Comparison of ENCODE assay signal across 23 cellular contexts in genomic region chr1:23596382-23597358, GRCh38. TPM values are rescaled to one million over a fixed set of nuclear protein-coding genes. Genes with fewer than 3 reads are reported as not detected.
DNase-seq lines count a peak whose midpoint lies in the region; ATAC-seq, FAIRE-seq and TF ChIP-seq lines count a peak whose summit lies in the region.
"Had no signal": no experiment of that assay in that cellular context is flagged by ENCODE, and none has a peak within 500 bp of the region (broad histone marks: within the 10 kb centered on the region; RNA-seq: fewer than 3 reads in every experiment).

No MANE protein-coding gene starts in this region.

- peak; percentile 37 for TF ChIP-seq CTCF in HepG2 (CRISPR knock-in tag; IDR thresholded peaks at IDR 0.05)
- TF ChIP-seq CTCF in right lobe of liver (IDR thresholded peaks at IDR 0.05) = no peak
- no peak for TF ChIP-seq CTCF in type B pancreatic cell (conservative IDR thresholded peaks at IDR 0.05)

- no peaks in the 10 kb centered on the region for H3K9me3 Mint-ChIP-seq in type B pancreatic cell
- H3K9me3 Mint-ChIP-seq: activated T-helper 17 cell treated with anti-CD3 and anti-CD28 coated beads, Interleukin-2, amount 50 U/mL, for 72 hours had no signal

- DNase-seq in HepG2 (ENCODE audit: low spot score) (no peak), right lobe of liver (no peak), T-helper 17 cell (no peak), type B pancreatic cell (ENCODE audit: extremely low spot score, unreplicated experiment) (no peak), HT-29 (ENCODE audit: low spot score) (no peak), SHP77 (lab: John Stamatoyannopoulos, UW) (no peak), cortex of kidney (lab: John Stamatoyannopoulos, UW) (no peak)
- DNase-seq: activated CD8-positive, alpha-beta memory T cell treated with anti-CD3 and anti-CD28 coated beads for 24 hours; aorta; Caco-2; H7; left ventricle myocardium superior; NCI-H1048; Peyer's patch; stomach had no signal

- no TSS peak for BruUV-seq in HepG2 (replicated peaks; lab: Mats Ljungman, UMichigan)

- peak overlapping the region; percentile 31 for H3K4me3 Mint-ChIP-seq in T-helper 17 cell
- H3K4me3 Mint-ChIP-seq in type B pancreatic cell = no peak overlapping the region

- H3K27me3 Mint-ChIP-seq in T-helper 17 cell = no peaks in the 10 kb centered on the region
- H3K27me3 Mint-ChIP-seq in type B pancreatic cell = no peaks in the 10 kb centered on the region
- H3K27me3 Mint-ChIP-seq: activated T-helper 17 cell treated with anti-CD3 and anti-CD28 coated beads, Interleukin-2, amount 50 U/mL, for 72 hours had no signal

- ATAC-seq in HepG2 (no peak), right lobe of liver (no peak), T-helper 17 cell (no peak)
- ATAC-seq: activated T-helper 17 cell treated with anti-CD3 and anti-CD28 coated beads, Interleukin-2, amount 50 U/mL, for 72 hours; left ventricle myocardium superior had no signal

- TF ChIP-seq EP300 in HepG2 (IDR thresholded peaks at IDR 0.05; ENCODE audit: low read depth in 2 of 2, low read length in 2 of 2) = no peak
- TF ChIP-seq EP300 in HepG2 (CRISPR knock-in tag; IDR thresholded peaks at IDR 0.05; ENCODE audit: borderline replicate concordance) = no peak

- H3K4me1 Mint-ChIP-seq in T-helper 17 cell (peaks cover 48% of the 10 kb centered on the region), type B pancreatic cell (ENCODE audit: unreplicated experiment) (peaks cover 65% of the 10 kb centered on the region)

- POLR2A ChIA-PET in HepG2 (lab: Yijun Ruan, JAX) = interaction anchor here (2.2 kb wide), 1 partner anchor 42 kb away, joined by 7 read pairs; no protein-coding TSS in a partner anchor

- H3K27ac Mint-ChIP-seq in T-helper 17 cell (peak overlapping the region; percentile 79), type B pancreatic cell (peak overlapping the region; percentile 24)

- H3K27ac ChIP-seq in HepG2 (ENCODE audit: extremely low read length, insufficient read depth, low read length) (no peak overlapping the region), right lobe of liver (no peak overlapping the region), iPS-20b (ENCODE audit: low read length) (peak overlapping the region; percentile 95)
- H3K27ac ChIP-seq: stomach had no signal

- H3K36me3 ChIP-seq in HepG2 (replicated peaks in 1 of 2; ENCODE audit: control insufficient read depth in 1 of 2, insufficient read depth in 2 of 2, low read length in 2 of 2) (no peaks in the 10 kb centered on the region), right lobe of liver (no peaks in the 10 kb centered on the region), iPS-20b (ENCODE audit: insufficient read depth, low read depth, low read length) (no peaks in the 10 kb centered on the region)
- H3K36me3 ChIP-seq: Peyer's patch, stomach had no signal

- no peaks in the 10 kb centered on the region for H3K79me2 ChIP-seq in HepG2 (ENCODE audit: insufficient read depth, low read length)

- H4K20me1 ChIP-seq in HepG2 (ENCODE audit: insufficient read depth, low read length) = no peaks in the 10 kb centered on the region

- intact Hi-C loops in HepG2 (cut with micrococcal nuclease; ENCODE audit: unreplicated experiment) = no loop called here
- intact Hi-C loops in right lobe of liver (cut with DNase I) = no loop called here

- H2AFZ ChIP-seq in HepG2 (ENCODE audit: low read length) = no peak overlapping the region

- H3K4me3 ChIP-seq in HepG2 (replicated peaks in 1 of 3; ENCODE audit: insufficient read depth in 1 of 3, low read depth in 2 of 3, low read length in 3 of 3) (no peak overlapping the region), right lobe of liver (no peak overlapping the region), iPS-20b (ENCODE audit: low read length) (no peak overlapping the region)
- H3K4me3 ChIP-seq: Peyer's patch, stomach had no signal

- no peak for TF ChIP-seq RAD21 in HepG2 (CRISPR knock-in tag; IDR thresholded peaks at IDR 0.05)

- H3K9ac ChIP-seq in HepG2 (ENCODE audit: insufficient read depth, low read depth, low read length) (no peak overlapping the region), iPS-20b (ENCODE audit: low read depth, low read length) (peak overlapping the region; percentile 36; the same call in 1 of the 2 replicates)

- H3K4me2 ChIP-seq in HepG2 (ENCODE audit: low read depth, low read length) = peak overlapping the region; percentile 10

- no peaks in the 10 kb centered on the region for H3K9me3 ChIP-seq in HepG2 (ENCODE audit: low read length)
- H3K9me3 ChIP-seq in right lobe of liver = no peaks in the 10 kb centered on the region
- no peaks in the 10 kb centered on the region for H3K9me3 ChIP-seq in T-helper 17 cell (ENCODE audit: control insufficient read depth, low read length, poor library complexity, severe bottlenecking)
- no peaks in the 10 kb centered on the region for H3K9me3 ChIP-seq in iPS-20b (ENCODE audit: insufficient read depth, low read depth, low read length)
- H3K9me3 ChIP-seq: Caco-2, Peyer's patch, stomach had no signal

- FAIRE-seq in HepG2 (lab: Jason Lieb, UNC) = no peak
- FAIRE-seq: A204.1, endothelial cell of umbilical vein, frontal cortex, G401.6, GM12892, urothelium cell line had no signal

- 64% methylated on average over 10 of the region's 10 CpGs for WGBS in HepG2 (ENCODE audit: low lambda C conversion rate)
- 60% methylated on average over 7 of the region's 10 CpGs for WGBS in right lobe of liver (ENCODE audit: insufficient coverage, low coverage, low lambda C conversion rate, missing lambda C conversion rate)

- in situ Hi-C loops in HepG2 (cut with HindIII; ENCODE audit: extremely low pct_ligation_motif_present, low pct_unique_long_range_greater_than_20kb) = no loop called here

- no peak for TF ChIP-seq POLR2A in HepG2 (IDR thresholded peaks at IDR 0.05; ENCODE audit: insufficient read depth in 1 of 2, low read depth in 2 of 2, low read length in 2 of 2)
- TF ChIP-seq POLR2A in right lobe of liver (IDR thresholded peaks at IDR 0.05) = no peak

- CTCF ChIA-PET in HepG2 (lab: Yijun Ruan, JAX; ENCODE audit: low intra/inter-chr PET ratio, low total read pairs) = no interaction called here

- peaks cover 81% of the 10 kb centered on the region for H3K4me1 ChIP-seq in HepG2 (ENCODE audit: insufficient read depth, low read length)
- H3K4me1 ChIP-seq in right lobe of liver = no peaks in the 10 kb centered on the region
- H3K4me1 ChIP-seq in iPS-20b (ENCODE audit: insufficient read depth, low read length) = peaks cover 30% of the 10 kb centered on the region

- peaks cover under 1 to 3% of the 10 kb centered on the region in 2 experiments; a peak in 2 of 5 replicates for H3K27me3 ChIP-seq in HepG2 (ENCODE audit: control insufficient read depth in 1 of 2, insufficient read depth in 2 of 2, low read length in 2 of 2)
- no peaks in the 10 kb centered on the region for H3K27me3 ChIP-seq in right lobe of liver
- H3K27me3 ChIP-seq in iPS-20b (ENCODE audit: insufficient read depth, low read length) = no peaks in the 10 kb centered on the region
- H3K27me3 ChIP-seq: Peyer's patch, stomach had no signal

- H3K36me3 Mint-ChIP-seq in T-helper 17 cell (ENCODE audit: low read depth) (no peaks in the 10 kb centered on the region), type B pancreatic cell (no peaks in the 10 kb centered on the region)

TF ChIP-seq in HepG2, 621 proteins besides CTCF, POLR2A, EP300 and RAD21 (continues in another document):
- TF ChIP-seq NR2F6 (IDR thresholded peaks at IDR 0.05) = peak; percentile 27; the same call in 1 of the 2 replicates
- TF ChIP-seq NR2F6 (CRISPR knock-in tag; IDR thresholded peaks at IDR 0.05) = no peak
- no peak for TF ChIP-seq ZNF12 (CRISPR knock-in tag; IDR thresholded peaks at IDR 0.05)
- no peak for TF ChIP-seq ZBTB8A (CRISPR knock-in tag; IDR thresholded peaks at IDR 0.05; ENCODE audit: borderline replicate concordance, low read depth)
- no peak for TF ChIP-seq ZNF296 (CRISPR knock-in tag; conservative IDR thresholded peaks at IDR 0.05)
- no peak for TF ChIP-seq ZNF558 (CRISPR knock-in tag; IDR thresholded peaks at IDR 0.05; ENCODE audit: borderline replicate concordance)
- no peak for TF ChIP-seq ZNF616 (CRISPR knock-in tag; IDR thresholded peaks at IDR 0.05; ENCODE audit: low read depth)
- TF ChIP-seq ZNF33B (CRISPR knock-in tag; IDR thresholded peaks at IDR 0.05) = no peak
- TF ChIP-seq ZNF713 (CRISPR knock-in tag; IDR thresholded peaks at IDR 0.05) = no peak
- peak; percentile 75; the same call in 1 of the 2 replicates for TF ChIP-seq ZNF24 (IDR thresholded peaks at IDR 0.05)
- TF ChIP-seq ZNF589 (CRISPR knock-in tag; conservative IDR thresholded peaks at IDR 0.05) = no peak
- no peak for TF ChIP-seq FOXA3 (CRISPR knock-in tag; IDR thresholded peaks at IDR 0.05)
- no peak for TF ChIP-seq NONO (IDR thresholded peaks at IDR 0.05)
- no peak for TF ChIP-seq NONO (CRISPR knock-in tag; conservative IDR thresholded peaks at IDR 0.05)

RNA-seq across cellular contexts. Expression of gene ID3, which starts 37.4 kb away (rescaled TPM):
- total RNA-seq in HepG2 (2016; rRNA removed; fragmentation: Illumina TruSeq; extraction: Trizol) (67.8 and 115 TPM in 2 replicates), right lobe of liver (10 to 100 TPM; 12.7 to 44.6 (median 27.0) TPM), T-helper 17 cell (10 to 100 TPM in 1 of 2 donors, 1 to 10 TPM in 1; 8.6 to 10.7 TPM), type B pancreatic cell (ENCODE audit: low replicate concordance) (240 and 495 TPM in 2 replicates)
- total RNA-seq in HepG2 (2016; cell fraction: cytosol; rRNA removed; fragmentation: Illumina TruSeq; extraction: Trizol; ENCODE audit: low read depth) = 119 and 126 TPM in 2 replicates
- total RNA-seq in HepG2 (2016; cell fraction: insoluble cytoplasmic fraction; rRNA removed; fragmentation: Illumina TruSeq; extraction: Trizol) = 65.6 and 120 TPM in 2 replicates
- total RNA-seq in HepG2 (2016; cell fraction: membrane; rRNA removed; fragmentation: Illumina TruSeq; extraction: Trizol) = 79.8 and 82.4 TPM in 2 replicates
- total RNA-seq in HepG2 (2016; cell fraction: nucleus; rRNA removed; fragmentation: Illumina TruSeq; extraction: Trizol) = 82.3 and 85.6 TPM in 2 replicates
- polyA plus RNA-seq in HepG2 (2011; rRNA removed) = 34.9 and 64.8 TPM in 2 replicates
- polyA plus RNA-seq in HepG2 (2011; cell fraction: cytosol; rRNA removed) = 40.3 and 106 TPM in 2 replicates
- 50.4 and 124 TPM in 2 replicates for polyA plus RNA-seq in HepG2 (2011; cell fraction: nucleus; rRNA removed)
- polyA plus RNA-seq in HepG2 (2012) = 19.1 and 19.4 TPM in 2 replicates
- 19.4 and 20.9 TPM in 2 replicates for polyA plus RNA-seq in HepG2 (2016; cell fraction: cytosol; fragmentation: Illumina TruSeq; extraction: Trizol; ENCODE audit: low read depth)
- polyA plus RNA-seq in HepG2 (2016; cell fraction: insoluble cytoplasmic fraction; fragmentation: Illumina TruSeq; extraction: Trizol; ENCODE audit: low read depth) = 67.3 and 67.6 TPM in 2 replicates
- 27.8 and 28.9 TPM in 2 replicates for polyA plus RNA-seq in HepG2 (2016; cell fraction: membrane; fragmentation: Illumina TruSeq; extraction: Trizol; ENCODE audit: low read depth)
- 106 and 110 TPM in 2 replicates for polyA plus RNA-seq in HepG2 (2016; cell fraction: nucleus; fragmentation: Illumina TruSeq; extraction: Trizol; ENCODE audit: insufficient read depth, low read depth)
- 66.2 and 315 TPM in 2 replicates for polyA minus RNA-seq in HepG2 (2011; rRNA and poly(A)+ RNA removed; ENCODE audit: low replicate concordance)
- polyA minus RNA-seq in HepG2 (2011; cell fraction: cytosol; rRNA and poly(A)+ RNA removed) = 18.4 and 43.5 TPM in 2 replicates
- 53.5 and 115 TPM in 2 replicates for polyA minus RNA-seq in HepG2 (2011; cell fraction: nucleus; rRNA and poly(A)+ RNA removed)
- 1.3 and 3.4 TPM in 2 replicates for total RNA-seq in HT-29 (2014; rRNA removed; shearing (Covaris generic))
